10 cellular contexts compared by ENCODE assay signal in the genomic region with DNA sequence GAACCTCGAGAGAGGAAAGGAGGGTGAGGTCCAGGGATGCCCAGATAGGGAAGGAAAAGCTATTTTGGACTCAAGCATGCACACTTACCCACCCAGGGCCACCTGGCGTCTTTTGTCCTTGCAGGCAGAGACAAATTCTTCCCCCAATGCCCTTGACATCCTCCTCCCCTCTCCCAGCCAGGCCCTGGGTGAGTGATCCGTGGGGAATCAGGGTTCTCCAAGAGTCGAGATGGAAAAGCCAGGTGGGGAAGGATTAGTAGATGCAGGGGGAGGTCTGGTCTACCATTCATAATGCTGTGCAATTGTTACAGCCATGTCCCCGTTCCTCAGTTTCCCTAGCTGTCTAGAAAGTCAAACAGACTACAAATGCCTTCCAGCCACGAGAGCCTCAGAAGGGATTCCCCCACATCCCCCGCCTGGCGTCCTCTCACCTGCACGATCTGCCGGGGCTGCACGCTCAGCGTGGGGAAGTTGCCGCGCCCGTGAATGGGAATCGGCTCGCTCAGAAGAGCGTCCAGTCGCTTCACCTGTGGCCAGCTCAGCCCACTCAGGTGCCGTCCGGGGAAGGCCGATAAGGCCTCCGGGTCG. TPM values are rescaled to one million over a fixed set of nuclear protein-coding genes. Genes with fewer than 3 reads are reported as not detected.
DNase-seq lines count a peak whose midpoint lies in the region; ATAC-seq, FAIRE-seq and TF ChIP-seq lines count a peak whose summit lies in the region.
"Had no signal": no experiment of that assay in that cellular context is flagged by ENCODE, and none has a peak within 500 bp of the region (broad histone marks: within the 10 kb centered on the region; RNA-seq: fewer than 3 reads in every experiment).

No MANE protein-coding gene starts in this region.

- H3K79me1 ChIP-seq in H1 (ENCODE audit: low read depth, low read length): peaks cover 15% of the 10 kb centered on the region

- no peak for ATAC-seq in naive thymus-derived CD4-positive, alpha-beta T cell

- no peaks in the 10 kb centered on the region for H3K36me3 Mint-ChIP-seq in naive thymus-derived CD4-positive, alpha-beta T cell

- H3K4me3 ChIP-seq in HUES48 (ENCODE audit: low read depth, low read length): peak overlapping the region; percentile 87
- H3K4me3 ChIP-seq in H1 (ENCODE audit: extremely low read depth in 1 of 4, insufficient read depth in 2 of 4, low read depth in 3 of 4, low read length in 4 of 4): peak overlapping the region; percentile 88 to 100 (median 92)
- peak overlapping the region; percentile 16 for H3K4me3 ChIP-seq in naive thymus-derived CD4-positive, alpha-beta T cell (ENCODE audit: low read length)

- TF ChIP-seq CTCF in 22Rv1 (IDR thresholded peaks at IDR 0.05) (no peak), H1 (IDR thresholded peaks at IDR 0.05; ENCODE audit: control extremely low read depth in 1 of 3, insufficient read depth in 1 of 3, low read depth in 1 of 3, low read length in 3 of 3) (no peak)

- no peak overlapping the region for H2AK5ac ChIP-seq in H1 (ENCODE audit: low read depth, low read length)

- H3K27me3 ChIP-seq in HUES48 (ENCODE audit: control insufficient read depth, insufficient read depth, low read length) (no peaks in the 10 kb centered on the region), H1 (replicated peaks in 1 of 4; ENCODE audit: control insufficient read depth in 3 of 4, extremely low read depth in 1 of 4, insufficient read depth in 3 of 4, low read length in 3 of 4) (no peaks in the 10 kb centered on the region)
- peaks cover 4 to 14% of the 10 kb centered on the region in 2 donors for H3K27me3 ChIP-seq in naive thymus-derived CD4-positive, alpha-beta T cell (ENCODE audit: control insufficient read depth in 2 of 2, insufficient read depth in 2 of 2, low read length in 2 of 2)

- H2BK120ac ChIP-seq in H1 (replicated peaks; ENCODE audit: low read depth, low read length): no peak overlapping the region

- peak overlapping the region; percentile 85 for H4K8ac ChIP-seq in H1 (ENCODE audit: extremely low read depth, insufficient read depth, low read length)

- no peak overlapping the region for H2BK20ac ChIP-seq in H1 (ENCODE audit: low read length)

- DNase-seq in H1 (ENCODE audit: low read depth in 1 of 2, low spot score in 2 of 2) (peak in 1 of 2 experiments; percentile 45), HCEC 1CT (no peak), DMS 273 (lab: John Stamatoyannopoulos, UW; ENCODE audit: unreplicated experiment) (no peak), Kasumi-1 (lab: John Stamatoyannopoulos, UW) (no peak), hepatic stellate cell (ENCODE audit: low spot score) (no peak)
- DNase-seq in naive thymus-derived CD4-positive, alpha-beta T cell: no peak
- DNase-seq: DND-41 had no signal

- peak overlapping the region; percentile 96 to 99 for H3K4me2 ChIP-seq in H1 (ENCODE audit: insufficient read depth in 1 of 2, low read depth in 2 of 2, low read length in 2 of 2)

- WGBS in H1 (ENCODE audit: extremely low coverage in 1 of 2, insufficient coverage in 1 of 2, insufficient read length in 1 of 2, insufficient replicate concordance in 2 of 2, low coverage in 1 of 2, low lambda C conversion rate in 2 of 2, missing lambda C conversion rate in 1 of 2), 2 experiments: 1% methylated on average over 22 of the region's 24 CpGs; no CpG with 5 or more reads in 1 of the 2 experiments

- H3K9me3 ChIP-seq in HUES48 (ENCODE audit: control insufficient read depth, insufficient read depth, low read length) (no peaks in the 10 kb centered on the region), H1 (ENCODE audit: insufficient read depth in 2 of 2, low read depth in 1 of 2, low read length in 1 of 2) (no peaks in the 10 kb centered on the region)
- no peaks in the 10 kb centered on the region for H3K9me3 ChIP-seq in naive thymus-derived CD4-positive, alpha-beta T cell (ENCODE audit: control insufficient read depth in 2 of 3, low read length in 3 of 3)

- H2BK12ac ChIP-seq in H1 (ENCODE audit: low read depth, low read length): no peak overlapping the region

- peaks cover 26 to 45% of the 10 kb centered on the region in 2 experiments for H3K79me2 ChIP-seq in H1 (ENCODE audit: control insufficient read depth in 1 of 2, insufficient read depth in 2 of 2, low read length in 2 of 2)

- CTCF ChIA-PET in H1 (lab: Charles Lee; ENCODE audit: partially characterized antibody): interaction anchor here (1.6 to 12.9 kb wide), 2 partner anchors 16 to 21 kb away, joined by 5 to 133 read pairs; partner anchors contain the start of gene TRNP1
- CTCF ChIA-PET in naive thymus-derived CD4-positive, alpha-beta T cell (lab: Charles Lee): no interaction called here

- no peak overlapping the region; the same call in 1 of the 2 replicates for H2BK15ac ChIP-seq in H1 (ENCODE audit: low read length)

- no peak overlapping the region for H2AFZ ChIP-seq in H1 (ENCODE audit: low read length)

- TF ChIP-seq EP300 in H1 (IDR thresholded peaks at IDR 0.05; ENCODE audit: borderline replicate concordance in 1 of 2, low read depth in 2 of 2, low read length in 2 of 2): no peak

- peak overlapping the region; percentile 75; the same call in 1 of the 2 replicates for H3K18ac ChIP-seq in H1 (ENCODE audit: extremely low read depth, low read length)

- intact Hi-C loops in naive thymus-derived CD4-positive, alpha-beta T cell (cut with micrococcal nuclease): no loop called here

- H3K14ac ChIP-seq in H1 (ENCODE audit: insufficient read length): no peak overlapping the region

- peak overlapping the region; percentile 22 for H4K91ac ChIP-seq in H1 (replicated peaks; ENCODE audit: insufficient read length, low read length)

- peak overlapping the region; percentile 17 for H3K4ac ChIP-seq in H1 (replicated peaks; ENCODE audit: insufficient read length, low read depth, low read length)

- no peak for TF ChIP-seq RAD21 in H1 (IDR thresholded peaks at IDR 0.05 in 1 of 2, conservative IDR thresholded peaks at IDR 0.05 in 1 of 2; ENCODE audit: low read depth in 2 of 2, low read length in 2 of 2)

- TF ChIP-seq POLR2A in H1 (IDR thresholded peaks at IDR 0.05; ENCODE audit: control extremely low read depth in 1 of 2, low read depth in 2 of 2, low read length in 2 of 2): no peak

- no peak for FAIRE-seq in H1 (lab: Jason Lieb, UNC)

- peak overlapping the region; percentile 87 for H3K27ac ChIP-seq in 22Rv1
- H3K27ac ChIP-seq in HUES48 (ENCODE audit: low read depth, low read length): peak overlapping the region; percentile 90
- H3K27ac ChIP-seq in H1 (ENCODE audit: low read depth, low read length): peak overlapping the region; percentile 64; the same call in 1 of the 2 replicates
- H3K27ac ChIP-seq in naive thymus-derived CD4-positive, alpha-beta T cell (ENCODE audit: low read depth, low read length): no peak overlapping the region

- H3K9me3 Mint-ChIP-seq in naive thymus-derived CD4-positive, alpha-beta T cell: no peaks in the 10 kb centered on the region
- H3K9me3 Mint-ChIP-seq: dendritic cell treated with granulocyte-macrophage colony-stimulating factor and Interleukin-4, amounts not matched to agents 40 ng/mL and 50 ng/mL, for 4 days had no signal

- H3K23ac ChIP-seq in H1 (ENCODE audit: insufficient read length): no peak overlapping the region

- H3K27ac Mint-ChIP-seq in naive thymus-derived CD4-positive, alpha-beta T cell: no peak overlapping the region

- peak overlapping the region in 6 of 10 donors; percentile 12 to 75 (median 46) for H3K4me3 Mint-ChIP-seq in naive thymus-derived CD4-positive, alpha-beta T cell

- peaks cover 18% of the 10 kb centered on the region for H3K23me2 ChIP-seq in H1 (ENCODE audit: low read depth, low read length)

- peaks cover 18 to 26% of the 10 kb centered on the region in 2 experiments for H4K20me1 ChIP-seq in H1 (replicated peaks in 1 of 2; ENCODE audit: control insufficient read depth in 1 of 2, insufficient read depth in 2 of 2, low read length in 2 of 2)

- H3K27me3 Mint-ChIP-seq in naive thymus-derived CD4-positive, alpha-beta T cell: peaks cover 20 to 44% (median 22%) of the 10 kb centered on the region in 5 donors

- H3K4me1 ChIP-seq in HUES48 (ENCODE audit: control insufficient read depth, insufficient read depth, low read length) (peaks cover 34% of the 10 kb centered on the region), H1 (replicated peaks in 1 of 4; ENCODE audit: control insufficient read depth in 3 of 4, insufficient read depth in 4 of 4, low read length in 3 of 4) (peaks cover 13 to 32% (median 26%) of the 10 kb centered on the region in 4 experiments)
- peaks cover 5% of the 10 kb centered on the region in 2 donors for H3K4me1 ChIP-seq in naive thymus-derived CD4-positive, alpha-beta T cell (ENCODE audit: control insufficient read depth in 2 of 2, insufficient read depth in 2 of 2, low read length in 2 of 2)

- H3K36me3 ChIP-seq in HUES48 (ENCODE audit: control insufficient read depth, insufficient read depth, low read length) (peaks cover 17% of the 10 kb centered on the region), H1 (ENCODE audit: control insufficient read depth in 2 of 4, insufficient read depth in 4 of 4, low read length in 3 of 4) (peaks cover 0 to 17% (median 1%) of the 10 kb centered on the region in 4 experiments; a peak in 3 of 8 replicates)
- H3K36me3 ChIP-seq in naive thymus-derived CD4-positive, alpha-beta T cell (ENCODE audit: control insufficient read depth in 2 of 3, insufficient read depth in 3 of 3, low read length in 3 of 3): no peaks in the 10 kb centered on the region

- H2BK5ac ChIP-seq in H1 (ENCODE audit: low read depth, low read length): peak overlapping the region; percentile 71

- H3K9ac ChIP-seq in HUES48 (ENCODE audit: low read depth, low read length) (peak overlapping the region; percentile 64), H1 (replicated peaks in 1 of 4; ENCODE audit: extremely low read depth in 1 of 4, low read depth in 3 of 4, low read length in 3 of 4) (peak overlapping the region; percentile 74 to 83 (median 82))

- POLR2A ChIA-PET in H1 (lab: Charles Lee; ENCODE audit: partially characterized antibody): interaction anchor here (0.5 to 58.9 kb wide), 18 partner anchors 10 to 222 kb away, joined by 3 to 1829 read pairs (median 6); partner anchors contain the start of genes GPATCH3, TENT5B, TRNP1 and WDTC1
- POLR2A ChIA-PET in naive thymus-derived CD4-positive, alpha-beta T cell (lab: Charles Lee): interaction anchor here (0.9 kb wide), 1 partner anchor 18 kb away, joined by 5 read pairs; no protein-coding TSS in a partner anchor

- H4K5ac ChIP-seq in H1 (ENCODE audit: insufficient read length, low read depth, low read length): peak overlapping the region; percentile 44

- peak overlapping the region; percentile 50 for H3K56ac ChIP-seq in H1 (replicated peaks; ENCODE audit: insufficient read length, low read depth, low read length)

- H3K4me1 Mint-ChIP-seq in naive thymus-derived CD4-positive, alpha-beta T cell: peaks cover 0 to 14% (median 5%) of the 10 kb centered on the region in 7 donors

RNA-seq across cellular contexts. Expression of gene TENT5B, which starts 0.6 kb away (rescaled TPM):
- total RNA-seq in H1 (2021; fragmentation: NEBNext Ultra II Directional; extraction: Animal tissue kit (Norgen Biotek cat#: 25700)): 118 and 129 TPM in 2 replicates
- polyA plus RNA-seq in H1 (2011; rRNA removed): 119 and 188 TPM in 2 replicates
- 156 TPM for polyA plus RNA-seq in H1 (2011; cell fraction: cytosol; rRNA removed)
- 142 TPM for polyA plus RNA-seq in H1 (2011; cell fraction: nucleus; rRNA removed)
- 104 to 136 TPM (median 132 TPM) in 4 replicates for polyA plus RNA-seq in H1 (2012, experiment 1 of 2)
- polyA plus RNA-seq in H1 (2012, experiment 2 of 2): 157 TPM
- 64.1 TPM for polyA plus RNA-seq in H1 (2013, experiment 1 of 2)
- 57.8 TPM for polyA plus RNA-seq in H1 (2013, experiment 2 of 2)
- 138 and 188 TPM in 2 replicates for polyA minus RNA-seq in H1 (2011; rRNA and poly(A)+ RNA removed)
- polyA minus RNA-seq in H1 (2011; cell fraction: cytosol; rRNA and poly(A)+ RNA removed): 164 TPM
- polyA minus RNA-seq in H1 (2011; cell fraction: nucleus; rRNA and poly(A)+ RNA removed): 132 TPM
- total RNA-seq in naive thymus-derived CD4-positive, alpha-beta T cell: under 1 TPM in 1 of 5 experiments, not detected in 4; 0.88 TPM
- not detected for polyA plus RNA-seq in naive thymus-derived CD4-positive, alpha-beta T cell

RNA-seq across cellular contexts. Expression of gene TRNP1, which starts 18.6 kb away (rescaled TPM):
- total RNA-seq in H1 (2021; fragmentation: NEBNext Ultra II Directional; extraction: Animal tissue kit (Norgen Biotek cat#: 25700)): 51.6 and 51.7 TPM in 2 replicates
- 102 and 106 TPM in 2 replicates for polyA plus RNA-seq in H1 (2011; rRNA removed)
- polyA plus RNA-seq in H1 (2011; cell fraction: cytosol; rRNA removed): 69.8 TPM
- 31.0 TPM for polyA plus RNA-seq in H1 (2011; cell fraction: nucleus; rRNA removed)
- polyA plus RNA-seq in H1 (2012, experiment 1 of 2): 30.9 to 32.4 TPM (median 31.9 TPM) in 4 replicates
- 43.6 TPM for polyA plus RNA-seq in H1 (2012, experiment 2 of 2)
- 29.6 TPM for polyA plus RNA-seq in H1 (2013, experiment 1 of 2)
- polyA plus RNA-seq in H1 (2013, experiment 2 of 2): 28.1 TPM
- 17.3 and 19.1 TPM in 2 replicates for polyA minus RNA-seq in H1 (2011; rRNA and poly(A)+ RNA removed)
- 31.3 TPM for polyA minus RNA-seq in H1 (2011; cell fraction: cytosol; rRNA and poly(A)+ RNA removed)
- 49.0 TPM for polyA minus RNA-seq in H1 (2011; cell fraction: nucleus; rRNA and poly(A)+ RNA removed)
- total RNA-seq in naive thymus-derived CD4-positive, alpha-beta T cell: 1 to 10 TPM in 1 of 5 experiments, under 1 TPM in 1, not detected in 3; 0.19 to 5.0 TPM
- polyA plus RNA-seq in naive thymus-derived CD4-positive, alpha-beta T cell: not detected

RNA-seq across cellular contexts. Expression of gene KDF1, which starts 51.8 kb away (rescaled TPM):
- total RNA-seq in H1 (2021; fragmentation: NEBNext Ultra II Directional; extraction: Animal tissue kit (Norgen Biotek cat#: 25700)): 16.7 and 16.9 TPM in 2 replicates
- 37.5 and 44.3 TPM in 2 replicates for polyA plus RNA-seq in H1 (2011; rRNA removed)
- 26.5 TPM for polyA plus RNA-seq in H1 (2011; cell fraction: cytosol; rRNA removed)
- polyA plus RNA-seq in H1 (2011; cell fraction: nucleus; rRNA removed): 24.3 TPM
- 15.8 to 22.2 TPM (median 19.0 TPM) in 4 replicates for polyA plus RNA-seq in H1 (2012, experiment 1 of 2)
- polyA plus RNA-seq in H1 (2012, experiment 2 of 2): 21.6 TPM
- 12.0 TPM for polyA plus RNA-seq in H1 (2013, experiment 1 of 2)
- 11.5 TPM for polyA plus RNA-seq in H1 (2013, experiment 2 of 2)
- 28.9 and 33.1 TPM in 2 replicates for polyA minus RNA-seq in H1 (2011; rRNA and poly(A)+ RNA removed)
- polyA minus RNA-seq in H1 (2011; cell fraction: cytosol; rRNA and poly(A)+ RNA removed): 18.0 TPM
- polyA minus RNA-seq in H1 (2011; cell fraction: nucleus; rRNA and poly(A)+ RNA removed): 14.6 TPM
- 1 to 10 TPM in 4 of 5 experiments, not detected in 1; 1.7 to 2.2 (median 2.2) TPM for total RNA-seq in naive thymus-derived CD4-positive, alpha-beta T cell
- polyA plus RNA-seq in naive thymus-derived CD4-positive, alpha-beta T cell: 1 to 10 TPM; 6.9 to 9.5 TPM

Comparison
In these comparisons a context has a peak if more than half of its experiments do, and no peak if none do; other contexts are left out.
1. H3K4me3 ChIP-seq: peak in every context shown above with its lines; median percentile 92 in H1; 87 in HUES48; 16 in naive thymus-derived CD4-positive, alpha-beta T cell.
2. RNA of gene TENT5B, which starts 0.6 kb away (total RNA-seq): 118 to 129 TPM in H1; 0.88 TPM in naive thymus-derived CD4-positive, alpha-beta T cell; every median in the first group is over 10 times any median in the second.